21 cellular contexts compared by ENCODE assay signal in the genomic region with DNA sequence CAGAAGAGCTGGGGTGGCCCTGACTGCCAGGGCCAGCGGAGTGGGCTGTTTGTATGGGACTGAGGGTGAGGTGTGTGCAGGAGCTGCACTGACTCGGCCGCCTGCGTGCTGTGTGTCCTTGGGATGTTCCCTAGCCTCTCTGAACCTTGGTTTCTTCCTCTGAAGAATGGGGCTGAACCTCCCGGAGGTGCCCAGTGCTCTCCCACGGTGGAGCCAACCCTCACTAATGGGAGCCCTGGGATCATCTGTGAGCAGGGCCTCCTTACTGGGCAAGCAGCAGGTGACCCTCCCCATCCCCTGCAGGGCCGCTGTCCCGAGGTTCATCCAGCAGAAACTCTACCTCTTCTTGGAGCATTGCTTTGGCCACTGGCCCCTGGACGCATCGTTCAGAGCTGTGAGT. TPM values are rescaled to one million over a fixed set of nuclear protein-coding genes. Genes with fewer than 3 reads are reported as not detected.
DNase-seq lines count a peak whose midpoint lies in the region; ATAC-seq, FAIRE-seq and TF ChIP-seq lines count a peak whose summit lies in the region.
"Had no signal": no experiment of that assay in that cellular context is flagged by ENCODE, and none has a peak within 500 bp of the region (broad histone marks: within the 10 kb centered on the region; RNA-seq: fewer than 3 reads in every experiment).

No MANE protein-coding gene starts in this region.

- no peak for DNase-seq in GM19239 (ENCODE audit: insufficient read length, low spot score)
- peak in 1 of 4 experiments; percentile 3 for DNase-seq in K562 (ENCODE audit: extremely low read depth in 1 of 4, low spot score in 3 of 4)
- peak; percentile 58 for DNase-seq in spleen
- no peak for DNase-seq in NCI-H1694 (lab: John Stamatoyannopoulos, UW)
- no peak for DNase-seq in Calu3
- no peak for DNase-seq in WTC11 (ENCODE audit: low spot score)
- DNase-seq: CD4-positive, alpha-beta memory T cell; HFFc6; NCI-H1092 treated with DMSO at 0.1 percent for 48 hours; NCI-H1436 treated with DMSO at 0.1 percent for 48 hours; NCI-H2029 treated with DMSO at 0.1 percent for 48 hours; NCI-H2171; NCI-H345; NCI-H774; NK-92 treated with Interleukin-12 subunit alpha and Interleukin-12 subunit beta, amount 100 ng/mL, for 24 hours had no signal

- H3K4me3 Mint-ChIP-seq in Calu3 (ENCODE audit: low read depth, unreplicated experiment) (no peak overlapping the region), WTC11 (no peak overlapping the region)
- H3K4me3 Mint-ChIP-seq: CD4-positive, alpha-beta memory T cell; HFFc6 had no signal

- peaks cover 59% of the 10 kb centered on the region for H4K20me1 ChIP-seq in BLaER1
- no peaks in the 10 kb centered on the region for H4K20me1 ChIP-seq in K562 (replicated peaks; ENCODE audit: control insufficient read depth, insufficient read depth, low read length)

- H3K4me3 ChIP-seq in BLaER1 (no peak overlapping the region), K562 (no peak overlapping the region), spleen (no peak overlapping the region)
- H3K4me3 ChIP-seq: BLaER1 treated with 17β-estradiol and CSF1 and Interleukin-3, amounts not matched to agents 10 nM and 100 nM had no signal

- no peak overlapping the region for H2AFZ ChIP-seq in K562 (ENCODE audit: low read depth, low read length)

- H3K27me3 Mint-ChIP-seq in Calu3 (ENCODE audit: unreplicated experiment) = no peaks in the 10 kb centered on the region
- no peaks in the 10 kb centered on the region; the same call in 1 of the 2 replicates for H3K27me3 Mint-ChIP-seq in WTC11 (ENCODE audit: low read depth)
- H3K27me3 Mint-ChIP-seq: CD4-positive, alpha-beta memory T cell had no signal

- intact Hi-C loops in K562 (cut with micrococcal nuclease) (no loop called here), spleen (cut with DNase I; ENCODE audit: low total_unique reads) (no loop called here), Calu3 (cut with micrococcal nuclease; ENCODE audit: unreplicated experiment) (no loop called here)

- FAIRE-seq in GM19239 (lab: Jason Lieb, UNC) (peak; percentile 74), K562 (lab: Jason Lieb, UNC) (no peak)
- FAIRE-seq: G401.6, H54 had no signal

- no peak overlapping the region for H3K9ac ChIP-seq in BLaER1
- no peak overlapping the region for H3K9ac ChIP-seq in K562 (ENCODE audit: insufficient read depth in 1 of 2, low read depth in 2 of 2, low read length in 2 of 2)
- H3K9ac ChIP-seq: BLaER1 treated with 17β-estradiol and CSF1 and Interleukin-3, amounts not matched to agents 10 nM and 100 nM; KMS-11 had no signal

- TF ChIP-seq EP300 in K562 (IDR thresholded peaks at IDR 0.05; ENCODE audit: low read length) = no peak

- no peaks in the 10 kb centered on the region for H3K79me2 ChIP-seq in K562 (ENCODE audit: control insufficient read depth, insufficient read depth, low read length)

- peaks cover 52% of the 10 kb centered on the region for H3K36me3 ChIP-seq in BLaER1
- H3K36me3 ChIP-seq in K562 (ENCODE audit: control insufficient read depth, insufficient read depth, low read length) = peaks cover 52% of the 10 kb centered on the region; the same call in 1 of the 3 replicates
- H3K36me3 ChIP-seq in spleen = peaks cover 0 to 96% (median 51%) of the 10 kb centered on the region in 6 donors

- POLR2A ChIA-PET in K562 (lab: Yijun Ruan, JAX) = no interaction called here
- POLR2A ChIA-PET in WTC11 (lab: Charles Lee) = no interaction called here

- no peak overlapping the region for H3K27ac Mint-ChIP-seq in Calu3 (ENCODE audit: unreplicated experiment)
- H3K27ac Mint-ChIP-seq in WTC11 = no peak overlapping the region
- H3K27ac Mint-ChIP-seq: HFFc6 had no signal

- BruUV-seq in K562 (replicated peaks; lab: Mats Ljungman, UMichigan) (no TSS peak), Calu3 (replicated peaks; lab: Mats Ljungman, UMichigan) (no TSS peak)

- peak overlapping the region; percentile 30; the same call in 1 of the 2 replicates for H3K27ac ChIP-seq in BLaER1
- no peak overlapping the region for H3K27ac ChIP-seq in K562 (ENCODE audit: extremely low read depth, low read depth, low read length)
- H3K27ac ChIP-seq in spleen = no peak overlapping the region
- H3K27ac ChIP-seq: KMS-11 had no signal

- H3K4me1 ChIP-seq in BLaER1 = peaks cover 45% of the 10 kb centered on the region
- H3K4me1 ChIP-seq in K562 (replicated peaks in 1 of 2; ENCODE audit: control insufficient read depth in 2 of 2, insufficient read depth in 2 of 2, low read length in 2 of 2) = peaks cover 0 to 16% of the 10 kb centered on the region in 2 experiments; a peak in 2 of 5 replicates
- peaks cover 0 to 19% (median 6%) of the 10 kb centered on the region in 6 donors for H3K4me1 ChIP-seq in spleen

- H3K27me3 ChIP-seq in BLaER1 (no peaks in the 10 kb centered on the region), K562 (ENCODE audit: control insufficient read depth in 2 of 2, insufficient read depth in 2 of 2, low read length in 2 of 2) (no peaks in the 10 kb centered on the region), spleen (replicated peaks in 1 of 7) (no peaks in the 10 kb centered on the region)
- H3K27me3 ChIP-seq: BLaER1 treated with 17β-estradiol and CSF1 and Interleukin-3, amounts not matched to agents 10 nM and 100 nM had no signal

- WGBS in K562 (ENCODE audit: insufficient coverage, low coverage, missing lambda C conversion rate) = 85% methylated on average over 8 of the region's 10 CpGs
- WGBS in spleen, 5 donors = 83 to 90% (median 90%) methylated on average over 2 to 10 of the region's 10 CpGs

- TF ChIP-seq CTCF in K562 (IDR thresholded peaks at IDR 0.05 in 2 of 3, conservative IDR thresholded peaks at IDR 0.05 in 1 of 3; ENCODE audit: insufficient read depth in 2 of 3, low read depth in 1 of 3, low read length in 3 of 3) = no peak
- TF ChIP-seq CTCF in spleen (IDR thresholded peaks at IDR 0.05 in 8 of 11, conservative IDR thresholded peaks at IDR 0.05 in 3 of 11) = no peak
- TF ChIP-seq CTCF in Calu3 (IDR thresholded peaks at IDR 0.05; ENCODE audit: unreplicated experiment) = no peak
- no peak for TF ChIP-seq CTCF in WTC11 (IDR thresholded peaks at IDR 0.05)

- no peak; the same call in 2 of the 3 replicates for ATAC-seq in K562
- no peak for ATAC-seq in WTC11

- in situ Hi-C loops in K562 (cut with MboI) = loop anchor here (25.0 kb wide), 1 partner anchor 1179 kb away; the partner anchor contains the start of gene IMP4

- H3K9me3 Mint-ChIP-seq in Calu3 (ENCODE audit: low read depth, unreplicated experiment) = no peaks in the 10 kb centered on the region
- H3K9me3 Mint-ChIP-seq in WTC11 = no peaks in the 10 kb centered on the region
- H3K9me3 Mint-ChIP-seq: CD4-positive, alpha-beta memory T cell; HFFc6 had no signal

- no peaks in the 10 kb centered on the region for H3K4me1 Mint-ChIP-seq in Calu3 (ENCODE audit: low read depth, unreplicated experiment)
- no peaks in the 10 kb centered on the region for H3K4me1 Mint-ChIP-seq in WTC11
- H3K4me1 Mint-ChIP-seq: CD4-positive, alpha-beta memory T cell had no signal

- CTCF ChIA-PET in K562 (lab: Yijun Ruan, JAX; ENCODE audit: low intra/inter-chr PET ratio) = no interaction called here
- CTCF ChIA-PET in Calu3 (lab: Charles Lee) = no interaction called here
- CTCF ChIA-PET in WTC11 (lab: Charles Lee) = interaction anchor here (1.1 kb wide), 1 partner anchor 102 kb away, joined by 3 read pairs; no protein-coding TSS in a partner anchor

- no peak for TF ChIP-seq RAD21 in K562 (CRISPR knock-in tag; conservative IDR thresholded peaks at IDR 0.05 in 1 of 2, IDR thresholded peaks at IDR 0.05 in 1 of 2)

- H3K9me3 ChIP-seq in BLaER1 (no peaks in the 10 kb centered on the region), K562 (replicated peaks; ENCODE audit: control insufficient read depth, insufficient read depth, low read depth, low read length) (no peaks in the 10 kb centered on the region), spleen (no peaks in the 10 kb centered on the region)
- H3K9me3 ChIP-seq: BLaER1 treated with 17β-estradiol and CSF1 and Interleukin-3, amounts not matched to agents 10 nM and 100 nM had no signal

- peak overlapping the region; percentile 80 for H3K4me2 ChIP-seq in BLaER1
- no peak overlapping the region for H3K4me2 ChIP-seq in K562 (ENCODE audit: insufficient read depth, low read length)
- H3K4me2 ChIP-seq: KMS-11 had no signal

- no peaks in the 10 kb centered on the region for H3K9me1 ChIP-seq in K562 (ENCODE audit: control insufficient read depth, insufficient read depth, low read length)

- H3K36me3 Mint-ChIP-seq in Calu3 (ENCODE audit: insufficient read depth, unreplicated experiment) = peaks cover 19% of the 10 kb centered on the region
- peaks cover 19% of the 10 kb centered on the region for H3K36me3 Mint-ChIP-seq in WTC11

- no peak for TF ChIP-seq POLR2A in K562 (conservative IDR thresholded peaks at IDR 0.05)
- no peak for TF ChIP-seq POLR2A in spleen (IDR thresholded peaks at IDR 0.05)

RNA-seq across cellular contexts. Expression of gene CCDC74A, which starts 11.7 kb away (rescaled TPM):
- 34.1 and 111 TPM in 2 replicates for total RNA-seq in K562 (2011; cell fraction: chromatin; rRNA removed; ENCODE audit: low replicate concordance)
- total RNA-seq in K562 (2011; cell fraction: nucleolus; rRNA removed) = 65.5 and 86.6 TPM in 2 replicates
- 51.4 and 61.8 TPM in 2 replicates for total RNA-seq in K562 (2011; cell fraction: nucleoplasm; rRNA removed)
- total RNA-seq in K562 (2014; rRNA removed) (19.5 and 28.0 TPM in 2 replicates), K562 (2014; rRNA removed; fragmentation: Illumina TruSeq; extraction: Trizol) (3.7 and 4.3 TPM in 2 replicates), K562 (2015; rRNA removed; fragmentation: Illumina TruSeq; extraction: Trizol) (9.5 and 9.6 TPM in 2 replicates), K562 (2021) (12.5 and 13.1 TPM in 2 replicates), spleen (1 to 10 TPM in 4 of 7 donors, under 1 TPM in 3; 0.44 to 3.7 (median 1.0) TPM), Calu3 (2022) (1.2 and 2.0 TPM in 2 replicates), WTC11 (2021) (11.7 to 16.7 TPM (median 12.6 TPM) in 3 replicates)
- polyA plus RNA-seq in K562 (2011; rRNA removed) (22.1 and 29.0 TPM in 2 replicates), K562 (2014; fragmentation: Illumina TruSeq; extraction: Trizol) (8.8 and 11.0 TPM in 2 replicates), K562 (2014; fragmentation: Nextera tagmentation; extraction: Ambion mirVana) (1 to 10 TPM; 1.1 to 1.3 TPM), K562 (2014; rRNA removed) (25.1 and 38.1 TPM in 2 replicates), spleen (1 to 10 TPM in 2 of 3 donors, under 1 TPM in 1; 0.77 to 1.2 (median 1.2) TPM)
- 19.9 and 23.2 TPM in 2 replicates for polyA plus RNA-seq in K562 (2011; cell fraction: cytosol; rRNA removed)
- polyA plus RNA-seq in K562 (2011; cell fraction: nucleus; rRNA removed) = 128 and 170 TPM in 2 replicates
- 11.6 and 20.5 TPM in 2 replicates for polyA plus RNA-seq in K562 (2012)
- polyA minus RNA-seq in K562 (2011; rRNA and poly(A)+ RNA removed) = 4.6 and 4.9 TPM in 2 replicates
- polyA minus RNA-seq in K562 (2011; cell fraction: cytosol; rRNA and poly(A)+ RNA removed) = 5.3 and 10.2 TPM in 2 replicates
- 20.9 and 21.0 TPM in 2 replicates for polyA minus RNA-seq in K562 (2011; cell fraction: nucleus; rRNA and poly(A)+ RNA removed)

RNA-seq across cellular contexts. Expression of gene MZT2A, which starts 23.8 kb away (rescaled TPM):
- total RNA-seq in K562 (2011; cell fraction: chromatin; rRNA removed; ENCODE audit: low replicate concordance) = 25.8 and 78.6 TPM in 2 replicates
- total RNA-seq in K562 (2011; cell fraction: nucleolus; rRNA removed) = 83.4 and 85.7 TPM in 2 replicates
- 47.7 and 51.6 TPM in 2 replicates for total RNA-seq in K562 (2011; cell fraction: nucleoplasm; rRNA removed)
- total RNA-seq in K562 (2014; rRNA removed) (355 and 449 TPM in 2 replicates), K562 (2014; rRNA removed; fragmentation: Illumina TruSeq; extraction: Trizol) (14.0 and 16.2 TPM in 2 replicates), K562 (2015; rRNA removed; fragmentation: Illumina TruSeq; extraction: Trizol) (101 and 116 TPM in 2 replicates), K562 (2021) (261 and 263 TPM in 2 replicates), spleen (10 to 100 TPM; 23.7 to 70.6 (median 38.4) TPM), Calu3 (2022) (100 and 108 TPM in 2 replicates), WTC11 (2021) (162 to 179 TPM (median 167 TPM) in 3 replicates)
- polyA plus RNA-seq in K562 (2011; rRNA removed) (124 and 159 TPM in 2 replicates), K562 (2014; fragmentation: Illumina TruSeq; extraction: Trizol) (12.3 and 61.7 TPM in 2 replicates), K562 (2014; fragmentation: Nextera tagmentation; extraction: Ambion mirVana) (10 to 100 TPM in 1 of 2 experiments, 1 to 10 TPM in 1; 5.8 to 10.8 TPM), K562 (2014; rRNA removed) (313 and 341 TPM in 2 replicates), spleen (100 to 1,000 TPM in 2 of 3 donors, 10 to 100 TPM in 1; 90.0 to 190 (median 108) TPM)
- 129 and 471 TPM in 2 replicates for polyA plus RNA-seq in K562 (2011; cell fraction: cytosol; rRNA removed)
- polyA plus RNA-seq in K562 (2011; cell fraction: nucleus; rRNA removed) = 79.8 and 83.1 TPM in 2 replicates
- polyA plus RNA-seq in K562 (2012) = 211 and 226 TPM in 2 replicates
- polyA minus RNA-seq in K562 (2011; rRNA and poly(A)+ RNA removed) = 11.0 and 12.8 TPM in 2 replicates
- 40.8 and 54.0 TPM in 2 replicates for polyA minus RNA-seq in K562 (2011; cell fraction: cytosol; rRNA and poly(A)+ RNA removed)
- polyA minus RNA-seq in K562 (2011; cell fraction: nucleus; rRNA and poly(A)+ RNA removed) = 29.5 and 33.0 TPM in 2 replicates

RNA-seq across cellular contexts. Expression of gene TUBA3D, which starts 40.1 kb away (rescaled TPM):
- not detected in 2 replicates for total RNA-seq in K562 (2011; cell fraction: chromatin; rRNA removed; ENCODE audit: low replicate concordance)
- not detected in 2 replicates for total RNA-seq in K562 (2011; cell fraction: nucleolus; rRNA removed)
- total RNA-seq in K562 (2011; cell fraction: nucleoplasm; rRNA removed) = not detected in 2 replicates
- total RNA-seq in K562 (2014; rRNA removed) = not detected in 2 replicates
- total RNA-seq in K562 (2014; rRNA removed; fragmentation: Illumina TruSeq; extraction: Trizol) = not detected in 2 replicates
- total RNA-seq in K562 (2015; rRNA removed; fragmentation: Illumina TruSeq; extraction: Trizol) = not detected in 2 replicates
- total RNA-seq in K562 (2021) = not detected in 2 replicates
- polyA plus RNA-seq in K562 (2011; rRNA removed) = 0.14 TPM in 1 of 2 replicates, not detected in the other
- 0.43 TPM in 1 of 2 replicates, not detected in the other for polyA plus RNA-seq in K562 (2011; cell fraction: cytosol; rRNA removed)
- polyA plus RNA-seq in K562 (2011; cell fraction: nucleus; rRNA removed) = 0.07 TPM in 1 of 2 replicates, not detected in the other
- polyA plus RNA-seq in K562 (2012) = 0.20 and 0.44 TPM in 2 replicates
- polyA plus RNA-seq in K562 (2014; fragmentation: Illumina TruSeq; extraction: Trizol) = not detected in 2 replicates
- polyA plus RNA-seq in K562 (2014; fragmentation: Nextera tagmentation; extraction: Ambion mirVana) = not detected
- not detected in 2 replicates for polyA plus RNA-seq in K562 (2014; rRNA removed)
- polyA minus RNA-seq in K562 (2011; rRNA and poly(A)+ RNA removed) = not detected in 2 replicates
- polyA minus RNA-seq in K562 (2011; cell fraction: cytosol; rRNA and poly(A)+ RNA removed) = not detected in 2 replicates
- not detected in 2 replicates for polyA minus RNA-seq in K562 (2011; cell fraction: nucleus; rRNA and poly(A)+ RNA removed)
- total RNA-seq in spleen = not detected
- polyA plus RNA-seq in spleen = under 1 TPM in 2 of 3 donors, not detected in 1; 0.10 to 0.86 TPM
- total RNA-seq in Calu3 (2022) = not detected in 2 replicates
- total RNA-seq in WTC11 (2021) = 0.25 to 0.28 TPM in 2 of 3 replicates, not detected in the other
- total RNA-seq: CD4-positive, alpha-beta memory T cell; Daoy; HFFc6 had no signal
- polyA plus RNA-seq: CD4-positive, alpha-beta memory T cell had no signal
